ENCODE assay signal across 23 cellular contexts in the genomic region with DNA sequence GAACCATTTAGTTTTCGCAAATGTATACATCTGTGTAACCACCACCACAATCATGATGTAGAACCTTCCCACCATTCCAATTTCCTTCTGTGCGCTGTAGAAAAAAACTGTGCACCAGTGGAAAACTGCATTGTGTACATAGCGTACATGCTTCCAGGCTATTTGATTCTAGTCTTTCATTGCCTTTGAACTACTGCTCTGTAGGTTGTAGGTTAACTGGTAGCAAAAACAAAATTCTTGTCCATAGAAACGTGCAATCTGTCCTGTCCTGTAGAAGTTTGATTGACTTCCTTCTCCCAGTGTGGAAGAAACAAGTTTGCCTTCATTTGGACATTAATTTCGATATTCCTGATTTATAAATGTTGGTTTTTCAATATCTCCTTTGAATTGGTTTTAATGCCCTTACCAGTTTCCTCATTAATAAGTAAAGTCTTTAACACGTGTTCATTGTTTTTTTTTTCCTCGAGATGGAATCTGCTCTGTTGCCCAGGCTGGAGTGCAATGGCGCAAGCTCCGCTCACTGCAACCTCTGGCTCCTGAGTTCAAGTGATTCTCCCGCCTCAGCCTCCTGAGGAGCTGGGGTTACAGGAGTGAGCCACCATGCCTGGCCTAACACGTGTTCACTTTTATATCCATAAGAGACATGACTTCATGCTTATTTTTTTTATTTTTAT. TPM values are rescaled to one million over a fixed set of nuclear protein-coding genes. Genes with fewer than 3 reads are reported as not detected.
DNase-seq lines count a peak whose midpoint lies in the region; ATAC-seq, FAIRE-seq and TF ChIP-seq lines count a peak whose summit lies in the region.
"Had no signal": no experiment of that assay in that cellular context is flagged by ENCODE, and none has a peak within 500 bp of the region (broad histone marks: within the 10 kb centered on the region; RNA-seq: fewer than 3 reads in every experiment).

No MANE protein-coding gene starts in this region.

- ATAC-seq in left colon (peak; percentile 83), upper lobe of right lung (no peak), HG02759 (IDR thresholded peaks at IDR 0.05; ENCODE audit: unreplicated experiment) (no peak)
- ATAC-seq: HCT116 had no signal

- no peaks in the 10 kb centered on the region for H3K9me3 ChIP-seq in astrocyte (ENCODE audit: insufficient read depth, low read depth, low read length)
- no peaks in the 10 kb centered on the region for H3K9me3 ChIP-seq in upper lobe of right lung

- H3K9ac ChIP-seq in astrocyte (ENCODE audit: low read length): no peak overlapping the region
- H3K9ac ChIP-seq: BLaER1 had no signal

- no peak overlapping the region for H2AFZ ChIP-seq in astrocyte (ENCODE audit: low read depth, low read length)

- peak; percentile 45 for FAIRE-seq in astrocyte (lab: Jason Lieb, UNC)

- H3K4me3 Mint-ChIP-seq in astrocyte (ENCODE audit: unreplicated experiment): no peak overlapping the region
- H3K4me3 Mint-ChIP-seq: CD14-positive monocyte; CD4-positive, alpha-beta memory T cell; HFFc6 had no signal

- H3K36me3 ChIP-seq in astrocyte (ENCODE audit: insufficient read depth, low read length): peaks cover 2% of the 10 kb centered on the region
- no peaks in the 10 kb centered on the region for H3K36me3 ChIP-seq in upper lobe of right lung

- no peaks in the 10 kb centered on the region for H4K20me1 ChIP-seq in astrocyte (ENCODE audit: insufficient read depth, low read length)

- no peak overlapping the region for H3K27ac Mint-ChIP-seq in astrocyte (ENCODE audit: unreplicated experiment)
- H3K27ac Mint-ChIP-seq: CD4-positive, alpha-beta memory T cell; HFFc6 had no signal

- H3K4me1 Mint-ChIP-seq in astrocyte (ENCODE audit: low read depth, unreplicated experiment): no peaks in the 10 kb centered on the region

- H3K27me3 ChIP-seq in astrocyte (ENCODE audit: insufficient read depth, low read length) (peaks cover 17% of the 10 kb centered on the region), upper lobe of right lung (peaks cover 27% of the 10 kb centered on the region)

- H3K36me3 Mint-ChIP-seq in astrocyte (ENCODE audit: low read depth, unreplicated experiment): peaks cover 14% of the 10 kb centered on the region

- H3K4me2 ChIP-seq in astrocyte (ENCODE audit: low read length): no peak overlapping the region
- H3K4me2 ChIP-seq: BLaER1 had no signal

- H3K79me2 ChIP-seq in astrocyte (ENCODE audit: insufficient read depth, low read length): no peaks in the 10 kb centered on the region

- H3K27me3 Mint-ChIP-seq in astrocyte (ENCODE audit: low read depth, unreplicated experiment): peaks cover 16% of the 10 kb centered on the region

- H3K27ac ChIP-seq in astrocyte (ENCODE audit: low read depth, low read length) (no peak overlapping the region), upper lobe of right lung (no peak overlapping the region)
- H3K27ac ChIP-seq: BLaER1, HL-60 had no signal

- TF ChIP-seq CTCF in astrocyte (IDR thresholded peaks at IDR 0.05; ENCODE audit: insufficient read depth, low read depth, low read length) (no peak), upper lobe of right lung (IDR thresholded peaks at IDR 0.05) (no peak)

- intact Hi-C loops in left colon (cut with DNase I, micrococcal nuclease) (no loop called here), upper lobe of right lung (cut with DNase I) (no loop called here)

- H3K4me3 ChIP-seq in astrocyte (ENCODE audit: insufficient read depth, low read depth, low read length) (no peak overlapping the region), upper lobe of right lung (no peak overlapping the region)
- H3K4me3 ChIP-seq: BLaER1 had no signal

- peaks cover 2% of the 10 kb centered on the region for H3K9me3 Mint-ChIP-seq in astrocyte (ENCODE audit: unreplicated experiment)

- peak; percentile 42 for DNase-seq in activated effector memory CD4-positive, alpha-beta T cell treated with anti-CD3 and anti-CD28 coated beads, Interleukin-2, amount 50 U/mL, for 16 hours
- no peak for DNase-seq in activated effector memory CD4-positive, alpha-beta T cell treated with Interleukin-2 at 50 U/mL for 16 hours
- DNase-seq in astrocyte (ENCODE audit: low read depth) (no peak), left colon (no peak), upper lobe of right lung (peak; percentile 25), amygdala (lab: John Stamatoyannopoulos, UW) (no peak), NCI-H510A (lab: John Stamatoyannopoulos, UW) (no peak)
- DNase-seq: 8988T; CD4-positive, alpha-beta memory T cell; DMS153; DMS79; GF-D8; GOT3; H7; HFFc6; IMR-90 had no signal

- peaks cover 7% of the 10 kb centered on the region for H3K4me1 ChIP-seq in astrocyte (ENCODE audit: insufficient read depth, low read length)
- H3K4me1 ChIP-seq in upper lobe of right lung: peaks cover 12% of the 10 kb centered on the region

RNA-seq across cellular contexts. Expression of gene ISM2, which starts 3.6 kb away (rescaled TPM):
- total RNA-seq in astrocyte (0.39 and 0.50 TPM in 2 replicates), left colon (under 1 TPM in 1 of 2 donors, not detected in 1; 0.14 TPM), upper lobe of right lung (not detected)
- total RNA-seq: CD4-positive, alpha-beta memory T cell; Daoy; HT1080 had no signal

RNA-seq across cellular contexts. Expression of gene AHSA1, which starts 44.4 kb away (rescaled TPM):
- total RNA-seq in astrocyte (157 and 177 TPM in 2 replicates), left colon (10 to 100 TPM; 83.3 to 86.3 TPM), upper lobe of right lung (120 TPM)

RNA-seq across cellular contexts. Expression of gene VIPAS39, which starts 44.8 kb away (rescaled TPM):
- total RNA-seq in astrocyte (22.9 and 24.0 TPM in 2 replicates), left colon (10 to 100 TPM; 13.3 to 18.8 TPM), upper lobe of right lung (14.5 TPM)

Comparison
In these comparisons a context has a peak if more than half of its experiments do, and no peak if none do; other contexts are left out.
1. DNase-seq: peak in activated effector memory CD4-positive, alpha-beta T cell treated with anti-CD3 and anti-CD28 coated beads, Interleukin-2, amount 50 U/mL, for 16 hours (single experiment) and upper lobe of right lung (single experiment); none in activated effector memory CD4-positive, alpha-beta T cell treated with Interleukin-2 at 50 U/mL for 16 hours (single experiment), astrocyte (single experiment), left colon (0 of 2), amygdala (0 of 56) and NCI-H510A (single experiment).